24 cellular contexts compared by ENCODE assay signal in genomic region chr2:37795456-37795855, GRCh38.
DNase-seq lines count a peak whose midpoint lies in the region; ATAC-seq and TF ChIP-seq lines count a peak whose summit lies in the region.
"Had no signal": no experiment of that assay in that cellular context is flagged by ENCODE, and none has a peak within 500 bp of the region (broad histone marks: within the 10 kb centered on the region; RNA-seq: fewer than 3 reads in every experiment).

No MANE protein-coding gene starts in this region.

- peak overlapping the region; percentile 97 for H4K5ac ChIP-seq in IMR-90 (ENCODE audit: low read depth, low read length)

- no CpG with 5 or more reads among the region's 1 CpG for WGBS in IMR-90 (ENCODE audit: extremely low coverage in 2 of 2, insufficient read length in 1 of 2), 2 experiments
- WGBS in esophagus muscularis mucosa: 100% methylated on average over 1 of the region's 1 CpG
- WGBS in psoas muscle, 3 donors: 94 to 100% (median 95%) methylated on average over 1 of the region's 1 CpG

- in situ Hi-C loops in IMR-90 (cut with MboI; ENCODE audit: low sequenced_read_pairs): no loop called here

- H2AK9ac ChIP-seq in IMR-90 (replicated peaks; ENCODE audit: low read depth, low read length, poor library complexity): no peak overlapping the region

- CTCF ChIA-PET in AG04450 (lab: Charles Lee) (interaction anchor here (0.6 to 1.8 kb wide), 3 partner anchors 82 to 399 kb away, joined by 4 to 7 read pairs (median 6); no protein-coding TSS in a partner anchor), IMR-90 (lab: Yijun Ruan, JAX) (interaction anchor here (0.9 to 1.1 kb wide), 3 partner anchors 12 to 18 kb away, joined by 3 read pairs; no protein-coding TSS in a partner anchor)
- CTCF ChIA-PET in activated CD4-positive, alpha-beta T cell treated with anti-CD3 and anti-CD28 coated beads, Interleukin-2, amount 10 ng/mL, durations not matched to agents 7 days and 5 days (lab: Charles Lee): no interaction called here

- H3K79me1 ChIP-seq in IMR-90 (ENCODE audit: low read depth in 1 of 2, low read length in 2 of 2): peaks cover 4 to 31% of the 10 kb centered on the region in 2 experiments; a peak in 3 of 4 replicates

- H3K4ac ChIP-seq in IMR-90 (ENCODE audit: low read depth, low read length): peak overlapping the region; percentile 97

- H3K27me3 ChIP-seq in AG04450 (ENCODE audit: control insufficient read depth, insufficient read depth, low read length) (no peaks in the 10 kb centered on the region), IMR-90 (ENCODE audit: control insufficient read depth, insufficient read depth, low read length) (no peaks in the 10 kb centered on the region), esophagus muscularis mucosa (no peaks in the 10 kb centered on the region), psoas muscle (ENCODE audit: insufficient read depth in 3 of 3, low read length in 2 of 3) (no peaks in the 10 kb centered on the region)
- H3K27me3 ChIP-seq: BLaER1 treated with 17β-estradiol and CSF1 and Interleukin-3, amounts not matched to agents 10 nM and 100 nM; neural progenitor cell; stomach; tibial nerve had no signal

- ATAC-seq in IMR-90 (ENCODE audit: low read depth) (no peak), psoas muscle (peak in 2 of 4 donors; percentile 5 to 28)
- ATAC-seq in activated naive CD4-positive, alpha-beta T cell treated with anti-CD3 and anti-CD28 coated beads, Interleukin-2, amount 50 U/mL, for 72 hours: no peak
- ATAC-seq: activated CD8-positive, alpha-beta T cell treated with anti-CD3 and anti-CD28 coated beads, Interleukin-2, amount 10 ng/mL, durations not matched to agents 7 days and 5 days; sciatic nerve; SK-N-SH treated with all-trans-retinoic acid at 6 μM for 48 hours had no signal

- no peaks in the 10 kb centered on the region for H3K27me3 Mint-ChIP-seq in activated CD4-positive, alpha-beta T cell treated with anti-CD3 and anti-CD28 coated beads, Interleukin-2, amount 10 ng/mL, durations not matched to agents 7 days and 5 days

- peak overlapping the region; percentile 99 for H2BK20ac ChIP-seq in IMR-90 (ENCODE audit: low read depth, low read length)

- peaks cover 2% of the 10 kb centered on the region for H3K9me3 Mint-ChIP-seq in activated CD4-positive, alpha-beta T cell treated with anti-CD3 and anti-CD28 coated beads, Interleukin-2, amount 10 ng/mL, durations not matched to agents 7 days and 5 days
- H3K9me3 Mint-ChIP-seq in activated naive CD4-positive, alpha-beta T cell treated with anti-CD3 and anti-CD28 coated beads, Interleukin-2, amount 50 U/mL, for 72 hours: no peaks in the 10 kb centered on the region
- H3K9me3 Mint-ChIP-seq: neural progenitor cell had no signal

- no peak overlapping the region for H3K27ac Mint-ChIP-seq in activated CD4-positive, alpha-beta T cell treated with anti-CD3 and anti-CD28 coated beads, Interleukin-2, amount 10 ng/mL, durations not matched to agents 7 days and 5 days
- no peak overlapping the region for H3K27ac Mint-ChIP-seq in activated naive CD4-positive, alpha-beta T cell treated with anti-CD3 and anti-CD28 coated beads, Interleukin-2, amount 50 U/mL, for 72 hours
- H3K27ac Mint-ChIP-seq: activated CD8-positive, alpha-beta T cell treated with anti-CD3 and anti-CD28 coated beads, Interleukin-2, amount 10 ng/mL, durations not matched to agents 7 days and 5 days; activated naive CD8-positive, alpha-beta T cell treated with anti-CD3 and anti-CD28 coated beads, Interleukin-2, amount 10 ng/mL, durations not matched to agents 7 days and 5 days; neural progenitor cell had no signal

- H2BK15ac ChIP-seq in IMR-90 (ENCODE audit: low read depth, low read length): peak overlapping the region; percentile 96

- peak overlapping the region; percentile 91 for H2AK5ac ChIP-seq in IMR-90 (ENCODE audit: low read depth, low read length)

- no peak for DNase-seq in AG04450 (ENCODE audit: low read depth, low spot score)
- no peak for DNase-seq in IMR-90
- DNase-seq in esophagus muscularis mucosa (ENCODE audit: extremely low spot score): no peak
- DNase-seq in psoas muscle: no peak
- DNase-seq in stimulated activated CD4-positive, alpha-beta T cell treated with anti-CD3 and anti-CD28 coated beads, Interleukin-1b, Interleukin-23, amount 100 ng/mL, for 48 hours: no peak
- DNase-seq in activated CD4-positive, alpha-beta T cell treated with anti-CD3 and anti-CD28 coated beads, Interleukin-2, amount 10 ng/mL, durations not matched to agents 7 days and 5 days: no peak
- DNase-seq in activated naive CD4-positive, alpha-beta T cell treated with anti-CD3 and anti-CD28 coated beads, Interleukin-2, amount 50 U/mL, for 72 hours (ENCODE audit: low spot score in 2 of 2): no peak
- DNase-seq: activated CD8-positive, alpha-beta T cell treated with anti-CD3 and anti-CD28 coated beads, Interleukin-2, amount 10 ng/mL, durations not matched to agents 7 days and 5 days; activated naive CD8-positive, alpha-beta T cell treated with anti-CD3 and anti-CD28 coated beads, Interleukin-2, amount 10 ng/mL, durations not matched to agents 7 days and 5 days; activated T-cell treated with anti-CD3 and anti-CD28 coated beads for 4 hours; dermis blood vessel endothelial cell; DMS79; GDM1; NCI-H1105; NCI-H2029 treated with DMSO at 0.1 percent for 48 hours; NCI-H226; stomach; T-helper 2 cell had no signal

- intact Hi-C loops in IMR-90 (cut with micrococcal nuclease) (no loop called here), esophagus muscularis mucosa (cut with DNase I) (no loop called here), psoas muscle (cut with DNase I) (no loop called here)

- H3K27ac ChIP-seq in AG04450 (ENCODE audit: low read depth, low read length) (peak overlapping the region; percentile 58), IMR-90 (ENCODE audit: insufficient read depth, low read length) (peak overlapping the region; percentile 93), esophagus muscularis mucosa (replicated peaks in 1 of 4) (peak overlapping the region; percentile 13 to 59 (median 35)), psoas muscle (peak overlapping the region; percentile 81)
- H3K27ac ChIP-seq: BLaER1 treated with 17β-estradiol and CSF1 and Interleukin-3, amounts not matched to agents 10 nM and 100 nM; neural progenitor cell; tibial nerve had no signal

- no peak overlapping the region for H3K9ac ChIP-seq in IMR-90 (ENCODE audit: low read depth, low read length)
- H3K9ac ChIP-seq: BLaER1 treated with 17β-estradiol and CSF1 and Interleukin-3, amounts not matched to agents 10 nM and 100 nM; neural progenitor cell had no signal

- no peaks in the 10 kb centered on the region for H3K36me3 Mint-ChIP-seq in activated CD4-positive, alpha-beta T cell treated with anti-CD3 and anti-CD28 coated beads, Interleukin-2, amount 10 ng/mL, durations not matched to agents 7 days and 5 days (ENCODE audit: low read depth)
- no peaks in the 10 kb centered on the region for H3K36me3 Mint-ChIP-seq in activated naive CD4-positive, alpha-beta T cell treated with anti-CD3 and anti-CD28 coated beads, Interleukin-2, amount 50 U/mL, for 72 hours
- H3K36me3 Mint-ChIP-seq: neural progenitor cell had no signal

- peak overlapping the region; percentile 66 to 85 for H4K8ac ChIP-seq in IMR-90 (ENCODE audit: low read depth in 2 of 2, low read length in 2 of 2)

- H3K23ac ChIP-seq in IMR-90 (ENCODE audit: low read depth, low read length): peak overlapping the region; percentile 55; the same call in 1 of the 2 replicates

- no peaks in the 10 kb centered on the region for H4K20me1 ChIP-seq in IMR-90 (ENCODE audit: insufficient read depth, low read length)
- H4K20me1 ChIP-seq: BLaER1 treated with 17β-estradiol and CSF1 and Interleukin-3, amounts not matched to agents 10 nM and 100 nM had no signal

- TF ChIP-seq POLR2A in IMR-90 (IDR thresholded peaks at IDR 0.05; ENCODE audit: low read depth, low read length) (no peak), esophagus muscularis mucosa (IDR thresholded peaks at IDR 0.05; ENCODE audit: low read depth) (no peak)

- H3K4me1 ChIP-seq in IMR-90 (ENCODE audit: control insufficient read depth, insufficient read depth, low read length): peaks cover 39% of the 10 kb centered on the region
- H3K4me1 ChIP-seq in esophagus muscularis mucosa: peaks cover 28 to 67% (median 48%) of the 10 kb centered on the region in 4 donors
- H3K4me1 ChIP-seq in psoas muscle: peaks cover 38% of the 10 kb centered on the region
- H3K4me1 ChIP-seq: neural progenitor cell had no signal

- H3K4me3 Mint-ChIP-seq in activated CD4-positive, alpha-beta T cell treated with anti-CD3 and anti-CD28 coated beads, Interleukin-2, amount 10 ng/mL, durations not matched to agents 7 days and 5 days: no peak overlapping the region
- H3K4me3 Mint-ChIP-seq: activated CD8-positive, alpha-beta T cell treated with anti-CD3 and anti-CD28 coated beads, Interleukin-2, amount 10 ng/mL, durations not matched to agents 7 days and 5 days; activated naive CD8-positive, alpha-beta T cell treated with anti-CD3 and anti-CD28 coated beads, Interleukin-2, amount 10 ng/mL, durations not matched to agents 7 days and 5 days; neural progenitor cell had no signal

- dilution Hi-C loops in IMR-90 (cut with HindIII; ENCODE audit: low sequenced_read_pairs, unreplicated experiment): no loop called here

- H3K4me3 ChIP-seq in AG04450 (ENCODE audit: low read depth, low read length): no peak overlapping the region
- no peak overlapping the region for H3K4me3 ChIP-seq in IMR-90 (ENCODE audit: insufficient read depth, low read depth, low read length)
- H3K4me3 ChIP-seq in esophagus muscularis mucosa: no peak overlapping the region
- no peak overlapping the region for H3K4me3 ChIP-seq in psoas muscle
- H3K4me3 ChIP-seq: BLaER1 treated with 17β-estradiol and CSF1 and Interleukin-3, amounts not matched to agents 10 nM and 100 nM; lung; neural progenitor cell; stomach; tibial nerve had no signal

- no peak overlapping the region for H2AFZ ChIP-seq in IMR-90 (replicated peaks; ENCODE audit: low read length, poor library complexity)
- H2AFZ ChIP-seq: neural progenitor cell had no signal

- TF ChIP-seq CTCF in AG04450 (IDR thresholded peaks at IDR 0.05; ENCODE audit: low read depth, low read length) (no peak), IMR-90 (conservative IDR thresholded peaks at IDR 0.05; ENCODE audit: low read depth, low read length) (no peak), esophagus muscularis mucosa (IDR thresholded peaks at IDR 0.05) (no peak), psoas muscle (IDR thresholded peaks at IDR 0.05) (no peak)

- peak overlapping the region; percentile 94 for H4K91ac ChIP-seq in IMR-90 (ENCODE audit: insufficient read depth, low read depth, low read length)

- no peak overlapping the region; the same call in 1 of the 2 replicates for H3K56ac ChIP-seq in IMR-90 (ENCODE audit: extremely low read depth, insufficient read depth, low read length)

- TF ChIP-seq RAD21 in IMR-90 (IDR thresholded peaks at IDR 0.05; ENCODE audit: low read length): no peak

- H3K4me1 Mint-ChIP-seq in activated CD4-positive, alpha-beta T cell treated with anti-CD3 and anti-CD28 coated beads, Interleukin-2, amount 10 ng/mL, durations not matched to agents 7 days and 5 days: no peaks in the 10 kb centered on the region
- H3K4me1 Mint-ChIP-seq: activated naive CD8-positive, alpha-beta T cell treated with anti-CD3 and anti-CD28 coated beads, Interleukin-2, amount 10 ng/mL, durations not matched to agents 7 days and 5 days; neural progenitor cell had no signal

- POLR2A ChIA-PET in AG04450 (lab: Yijun Ruan, JAX) (interaction anchor here (0.5 to 1.9 kb wide), 4 partner anchors 18 to 103 kb away, joined by 3 to 6 read pairs (median 5); no protein-coding TSS in a partner anchor), IMR-90 (lab: Charles Lee; ENCODE audit: unreplicated experiment) (interaction anchor here (0.7 kb wide), 1 partner anchor 15 kb away, joined by 7 read pairs; no protein-coding TSS in a partner anchor)
- POLR2A ChIA-PET in activated CD4-positive, alpha-beta T cell treated with anti-CD3 and anti-CD28 coated beads, Interleukin-2, amount 10 ng/mL, durations not matched to agents 7 days and 5 days (lab: Charles Lee): no interaction called here

- H3K18ac ChIP-seq in IMR-90 (ENCODE audit: low read depth, low read length): peak overlapping the region; percentile 93

- H3K9me3 ChIP-seq in AG04450 (ENCODE audit: control insufficient read depth, insufficient read depth, low read length) (no peaks in the 10 kb centered on the region), IMR-90 (ENCODE audit: control insufficient read depth, insufficient read depth, low read length) (no peaks in the 10 kb centered on the region), esophagus muscularis mucosa (no peaks in the 10 kb centered on the region), psoas muscle (no peaks in the 10 kb centered on the region)
- H3K9me3 ChIP-seq: stomach, tibial nerve had no signal

- H2BK5ac ChIP-seq in IMR-90 (ENCODE audit: low read depth, low read length, poor library complexity, severe bottlenecking): peak overlapping the region; percentile 85

- no peak for TF ChIP-seq EP300 in esophagus muscularis mucosa (IDR thresholded peaks at IDR 0.05)

- H3K14ac ChIP-seq in IMR-90 (replicated peaks; ENCODE audit: low read depth, low read length): peak overlapping the region; percentile 89

- H2BK120ac ChIP-seq in IMR-90 (ENCODE audit: low read depth, low read length): peak overlapping the region; percentile 98

- no peak overlapping the region for H3K4me2 ChIP-seq in IMR-90 (ENCODE audit: low read depth, low read length)
- H3K4me2 ChIP-seq: neural progenitor cell had no signal

- BruUV-seq in IMR-90 (replicated peaks; lab: Mats Ljungman, UMichigan): no TSS peak

- H3K36me3 ChIP-seq in IMR-90 (ENCODE audit: control insufficient read depth, insufficient read depth, low read length) (no peaks in the 10 kb centered on the region), esophagus muscularis mucosa (no peaks in the 10 kb centered on the region), psoas muscle (ENCODE audit: insufficient read depth in 1 of 2, low read depth in 1 of 2) (no peaks in the 10 kb centered on the region)
- H3K36me3 ChIP-seq: BLaER1 treated with 17β-estradiol and CSF1 and Interleukin-3, amounts not matched to agents 10 nM and 100 nM; neural progenitor cell; stomach; tibial nerve had no signal

- peaks cover 25% of the 10 kb centered on the region for H3K9me1 ChIP-seq in IMR-90 (ENCODE audit: insufficient read depth, low read length)

Comparison
In these comparisons a context has a peak if more than half of its experiments do, and no peak if none do; other contexts are left out.
1. H3K27ac ChIP-seq: peak in every context shown above with its lines; median percentile 93 in IMR-90; 81 in psoas muscle; 58 in AG04450; 35 in esophagus muscularis mucosa.